Comparison of ENCODE assay signal across 8 cellular contexts in the genomic region with DNA sequence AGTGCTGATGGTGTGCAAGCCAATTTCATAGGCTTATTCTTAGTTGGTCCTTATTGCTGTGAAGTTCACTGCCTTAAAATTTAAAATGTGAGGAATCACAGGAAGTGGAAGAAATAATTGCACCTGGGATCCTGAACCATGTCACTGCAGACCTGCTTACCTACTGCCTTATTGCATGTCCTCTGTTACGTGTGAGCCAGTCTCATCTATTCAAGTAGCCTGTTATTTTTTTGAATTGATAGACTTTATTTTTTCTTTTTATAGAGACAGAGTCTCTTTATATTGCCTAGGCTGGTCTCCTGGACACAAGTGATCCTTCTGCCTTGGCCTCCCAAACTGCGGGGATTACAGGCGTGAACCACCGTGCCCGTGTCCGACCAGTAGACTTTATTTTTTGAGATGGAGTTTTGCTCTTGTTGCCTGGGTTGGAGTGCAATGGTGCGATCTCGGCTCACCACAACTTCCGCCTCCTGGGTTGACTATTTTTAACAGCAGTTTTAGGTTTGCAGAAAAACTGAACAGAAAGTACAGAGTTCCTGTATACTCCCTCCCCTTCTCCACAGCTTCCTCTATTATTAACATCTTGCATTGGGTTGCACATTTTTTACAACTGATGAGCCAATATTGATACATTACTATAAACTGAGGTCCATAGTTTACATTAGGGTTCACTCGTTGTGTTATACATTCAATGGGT. TPM values are rescaled to one million over a fixed set of nuclear protein-coding genes. Genes with fewer than 3 reads are reported as not detected.
A peak's percentile ranks its signal among the peaks of the same experiment; 100 is the strongest.
DNase-seq lines count a peak whose midpoint lies in the region; ATAC-seq, FAIRE-seq and TF ChIP-seq lines count a peak whose summit lies in the region.

No MANE protein-coding gene starts in this region.

- intact Hi-C loops in esophagus squamous epithelium (cut with DNase I), result no loop called here

- no peak overlapping the region for H3K4me3 ChIP-seq in upper lobe of left lung
- H3K4me3 ChIP-seq in esophagus squamous epithelium, result no peak overlapping the region

- no peaks in the 10 kb centered on the region for H3K36me3 ChIP-seq in upper lobe of left lung
- H3K36me3 ChIP-seq in esophagus squamous epithelium, result no peaks in the 10 kb centered on the region

- TF ChIP-seq CTCF in upper lobe of left lung (IDR thresholded peaks at IDR 0.05) (no peak), esophagus squamous epithelium (IDR thresholded peaks at IDR 0.05) (no peak)

- WGBS in upper lobe of left lung, 2 donors, result 61 to 72% methylated on average over 10 of the region's 10 CpGs
- WGBS in esophagus squamous epithelium, 2 donors, result 60 to 65% methylated on average over 10 of the region's 10 CpGs

- peaks cover 0 to 22% (median 16%) of the 10 kb centered on the region in 4 donors for H3K4me1 ChIP-seq in upper lobe of left lung
- H3K4me1 ChIP-seq in esophagus squamous epithelium, result peaks cover 0 to 25% (median 3%) of the 10 kb centered on the region in 3 donors

- peaks cover 10 to 36% of the 10 kb centered on the region in 2 donors for H3K9me3 Mint-ChIP-seq in activated naive CD4-positive, alpha-beta T cell treated with anti-CD3 and anti-CD28 coated beads, Interleukin-2, amount 50 U/mL, for 72 hours

- TF ChIP-seq POLR2A in upper lobe of left lung (IDR thresholded peaks at IDR 0.05), result no peak
- no peak for TF ChIP-seq POLR2A in esophagus squamous epithelium (IDR thresholded peaks at IDR 0.05)

- ATAC-seq in GM18508 (IDR thresholded peaks at IDR 0.05; ENCODE audit: insufficient read depth, unreplicated experiment) (peak; percentile 96), HG02588 (IDR thresholded peaks at IDR 0.05; ENCODE audit: unreplicated experiment) (peak; percentile 98), upper lobe of left lung (ENCODE audit: low FRiP score in 2 of 2) (peak; percentile 82 to 87)
- ATAC-seq in activated naive CD4-positive, alpha-beta T cell treated with anti-CD3 and anti-CD28 coated beads, Interleukin-2, amount 50 U/mL, for 72 hours, result peak; percentile 65 to 78

- FAIRE-seq in frontal cortex (lab: Jason Lieb, UNC), result no peak

- H3K9me3 ChIP-seq in upper lobe of left lung, result no peaks in the 10 kb centered on the region
- H3K9me3 ChIP-seq in esophagus squamous epithelium, result peaks cover 0 to 6% (median 0%) of the 10 kb centered on the region in 3 donors

- DNase-seq in NAMALWA (ENCODE audit: low spot score) (peak; percentile 77), upper lobe of left lung (peak in 1 of 2 donors; percentile 62), frontal cortex (ENCODE audit: low spot score in 2 of 2) (no peak), ecto neural progenitor cell (ENCODE audit: low spot score) (no peak), esophagus squamous epithelium (lab: John Stamatoyannopoulos, UW) (no peak)
- DNase-seq in activated naive CD4-positive, alpha-beta T cell treated with anti-CD3 and anti-CD28 coated beads, Interleukin-2, amount 50 U/mL, for 72 hours (ENCODE audit: low spot score in 2 of 2), result peak in 1 of 2 donors; percentile 35

- H3K27me3 ChIP-seq in upper lobe of left lung, result no peaks in the 10 kb centered on the region
- peaks cover 0 to 39% (median 0%) of the 10 kb centered on the region in 4 donors for H3K27me3 ChIP-seq in esophagus squamous epithelium

- peak overlapping the region; percentile 11 to 75 for H3K27ac Mint-ChIP-seq in activated naive CD4-positive, alpha-beta T cell treated with anti-CD3 and anti-CD28 coated beads, Interleukin-2, amount 50 U/mL, for 72 hours

- H3K27ac ChIP-seq in upper lobe of left lung, result peak overlapping the region; percentile 28 to 74 (median 49)
- H3K27ac ChIP-seq in esophagus squamous epithelium, result peak overlapping the region in 1 of 4 donors; percentile 57

- peaks cover 7 to 28% of the 10 kb centered on the region in 2 donors for H3K36me3 Mint-ChIP-seq in activated naive CD4-positive, alpha-beta T cell treated with anti-CD3 and anti-CD28 coated beads, Interleukin-2, amount 50 U/mL, for 72 hours

- no peak for TF ChIP-seq EP300 in upper lobe of left lung (IDR thresholded peaks at IDR 0.05)

RNA-seq across cellular contexts. Expression of a gene that starts 14.0 kb away (rescaled TPM):
- 10 to 100 TPM in 1 of 2 donors, 1 to 10 TPM in 1; 3.1 to 12.4 TPM for total RNA-seq in activated naive CD4-positive, alpha-beta T cell treated with anti-CD3 and anti-CD28 coated beads, Interleukin-2, amount 50 U/mL, for 72 hours
- 10 to 100 TPM in 5 of 6 donors, 1 to 10 TPM in 1; 6.1 to 16.8 (median 10.5) TPM for total RNA-seq in upper lobe of left lung
- 5.3 TPM for total RNA-seq in frontal cortex
- total RNA-seq in esophagus squamous epithelium, result 10 to 100 TPM in 1 of 4 donors, 1 to 10 TPM in 3; 3.3 to 11.4 (median 4.2) TPM
